In the genomic region with DNA sequence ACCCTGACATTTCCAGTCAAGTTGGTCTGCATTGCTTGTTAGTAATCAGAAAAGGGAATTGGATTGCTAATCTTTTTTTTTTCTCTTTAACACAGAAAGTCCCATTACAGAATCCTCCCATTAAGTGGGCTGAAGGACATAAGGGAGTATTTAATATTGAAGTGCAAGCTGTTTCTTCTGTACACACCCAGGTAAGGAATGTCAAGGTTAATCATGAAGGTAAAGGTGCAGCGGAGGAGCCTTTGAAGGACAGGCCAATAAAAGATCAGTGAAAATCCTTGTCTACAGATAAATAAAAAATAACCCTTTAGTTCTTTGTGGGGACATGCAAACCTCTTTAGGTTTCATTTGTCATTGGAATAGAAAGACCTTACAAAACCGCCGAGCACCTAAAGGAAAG, we compare ENCODE assay signal across 22 cellular contexts.
"Had no signal": no experiment of that assay in that cellular context is flagged by ENCODE, and none has a peak within 500 bp of the region (broad histone marks: within the 10 kb centered on the region; RNA-seq: fewer than 3 reads in every experiment).

No MANE protein-coding gene starts in this region.

- H3K27me3 Mint-ChIP-seq: IgD-negative memory B cell had no signal

- H3K27me3 ChIP-seq: SJSA1 had no signal

- H3K4me1 ChIP-seq: SJSA1 had no signal

- ATAC-seq: K562 had no signal

- H3K4me3 ChIP-seq: K562, SJSA1, SK-N-MC had no signal

- DNase-seq: Kasumi-1, MV-4-11, NCI-H1048, NCI-H1105, NCI-H1417, NCI-H1436 treated with DMSO at 0.1 percent for 48 hours, NCI-H1694, NCI-H187 treated with DMSO at 0.1 percent for 48 hours, NCI-H2029 treated with DMSO at 0.1 percent for 48 hours, NCI-H2227 treated with DMSO at 0.1 percent for 48 hours, NCI-H524, NCI-H69, NCI-H774, Right ventricle myocardium superior, RPMI8226, SIG-M5 had no signal

- H3K27ac ChIP-seq: HL-60, KMS-11, SJSA1, SK-N-MC had no signal

- H3K9ac ChIP-seq: KMS-11 had no signal

- H3K4me3 Mint-ChIP-seq: IgD-negative memory B cell had no signal

- H3K9me3 ChIP-seq: SJSA1 had no signal

- H3K36me3 ChIP-seq: SJSA1 had no signal

- H3K9me3 Mint-ChIP-seq: IgD-negative memory B cell had no signal
